ENCODE assay signal across 1 cellular context in genomic region chr5:57499262-57500050, GRCh38.
TF ChIP-seq lines count a peak whose summit lies in the region.

No MANE protein-coding gene starts in this region.

TF ChIP-seq in GM23338, 12 proteins besides CTCF, POLR2A, EP300 and RAD21 (continued from another document):
- TF ChIP-seq, protein P1, sequence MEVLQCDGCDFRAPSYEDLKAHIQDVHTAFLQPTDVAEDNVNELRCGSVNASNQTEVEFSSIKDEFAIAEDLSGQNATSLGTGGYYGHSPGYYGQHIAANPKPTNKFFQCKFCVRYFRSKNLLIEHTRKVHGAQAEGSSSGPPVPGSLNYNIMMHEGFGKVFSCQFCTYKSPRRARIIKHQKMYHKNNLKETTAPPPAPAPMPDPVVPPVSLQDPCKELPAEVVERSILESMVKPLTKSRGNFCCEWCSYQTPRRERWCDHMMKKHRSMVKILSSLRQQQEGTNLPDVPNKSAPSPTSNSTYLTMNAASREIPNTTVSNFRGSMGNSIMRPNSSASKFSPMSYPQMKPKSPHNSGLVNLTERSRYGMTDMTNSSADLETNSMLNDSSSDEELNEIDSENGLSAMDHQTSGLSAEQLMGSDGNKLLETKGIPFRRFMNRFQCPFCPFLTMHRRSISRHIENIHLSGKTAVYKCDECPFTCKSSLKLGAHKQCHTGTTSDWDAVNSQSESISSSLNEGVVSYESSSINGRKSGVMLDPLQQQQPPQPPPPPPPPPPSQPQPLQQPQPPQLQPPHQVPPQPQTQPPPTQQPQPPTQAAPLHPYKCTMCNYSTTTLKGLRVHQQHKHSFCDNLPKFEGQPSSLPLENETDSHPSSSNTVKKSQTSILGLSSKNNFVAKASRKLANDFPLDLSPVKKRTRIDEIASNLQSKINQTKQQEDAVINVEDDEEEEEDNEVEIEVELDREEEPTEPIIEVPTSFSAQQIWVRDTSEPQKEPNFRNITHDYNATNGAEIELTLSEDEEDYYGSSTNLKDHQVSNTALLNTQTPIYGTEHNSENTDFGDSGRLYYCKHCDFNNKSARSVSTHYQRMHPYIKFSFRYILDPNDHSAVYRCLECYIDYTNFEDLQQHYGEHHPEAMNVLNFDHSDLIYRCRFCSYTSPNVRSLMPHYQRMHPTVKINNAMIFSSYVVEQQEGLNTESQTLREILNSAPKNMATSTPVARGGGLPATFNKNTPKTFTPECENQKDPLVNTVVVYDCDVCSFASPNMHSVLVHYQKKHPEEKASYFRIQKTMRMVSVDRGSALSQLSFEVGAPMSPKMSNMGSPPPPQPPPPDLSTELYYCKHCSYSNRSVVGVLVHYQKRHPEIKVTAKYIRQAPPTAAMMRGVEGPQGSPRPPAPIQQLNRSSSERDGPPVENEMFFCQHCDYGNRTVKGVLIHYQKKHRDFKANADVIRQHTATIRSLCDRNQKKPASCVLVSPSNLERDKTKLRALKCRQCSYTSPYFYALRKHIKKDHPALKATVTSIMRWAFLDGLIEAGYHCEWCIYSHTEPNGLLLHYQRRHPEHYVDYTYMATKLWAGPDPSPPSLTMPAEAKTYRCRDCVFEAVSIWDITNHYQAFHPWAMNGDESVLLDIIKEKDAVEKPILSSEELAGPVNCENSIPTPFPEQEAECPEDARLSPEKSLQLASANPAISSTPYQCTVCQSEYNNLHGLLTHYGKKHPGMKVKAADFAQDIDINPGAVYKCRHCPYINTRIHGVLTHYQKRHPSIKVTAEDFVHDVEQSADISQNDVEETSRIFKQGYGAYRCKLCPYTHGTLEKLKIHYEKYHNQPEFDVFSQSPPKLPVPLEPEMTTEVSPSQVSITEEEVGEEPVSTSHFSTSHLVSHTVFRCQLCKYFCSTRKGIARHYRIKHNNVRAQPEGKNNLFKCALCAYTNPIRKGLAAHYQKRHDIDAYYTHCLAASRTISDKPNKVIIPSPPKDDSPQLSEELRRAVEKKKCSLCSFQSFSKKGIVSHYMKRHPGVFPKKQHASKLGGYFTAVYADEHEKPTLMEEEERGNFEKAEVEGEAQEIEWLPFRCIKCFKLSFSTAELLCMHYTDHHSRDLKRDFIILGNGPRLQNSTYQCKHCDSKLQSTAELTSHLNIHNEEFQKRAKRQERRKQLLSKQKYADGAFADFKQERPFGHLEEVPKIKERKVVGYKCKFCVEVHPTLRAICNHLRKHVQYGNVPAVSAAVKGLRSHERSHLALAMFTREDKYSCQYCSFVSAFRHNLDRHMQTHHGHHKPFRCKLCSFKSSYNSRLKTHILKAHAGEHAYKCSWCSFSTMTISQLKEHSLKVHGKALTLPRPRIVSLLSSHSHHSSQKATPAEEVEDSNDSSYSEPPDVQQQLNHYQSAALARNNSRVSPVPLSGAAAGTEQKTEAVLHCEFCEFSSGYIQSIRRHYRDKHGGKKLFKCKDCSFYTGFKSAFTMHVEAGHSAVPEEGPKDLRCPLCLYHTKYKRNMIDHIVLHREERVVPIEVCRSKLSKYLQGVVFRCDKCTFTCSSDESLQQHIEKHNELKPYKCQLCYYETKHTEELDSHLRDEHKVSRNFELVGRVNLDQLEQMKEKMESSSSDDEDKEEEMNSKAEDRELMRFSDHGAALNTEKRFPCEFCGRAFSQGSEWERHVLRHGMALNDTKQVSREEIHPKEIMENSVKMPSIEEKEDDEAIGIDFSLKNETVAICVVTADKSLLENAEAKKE (CRISPR knock-in tag; IDR thresholded peaks at IDR 0.05): no peak
- TF ChIP-seq ETS1 (IDR thresholded peaks at IDR 0.05): no peak
- TF ChIP-seq EZH2phosphoT487 (IDR thresholded peaks at IDR 0.05; ENCODE audit: unreplicated experiment): no peak
- TF ChIP-seq NANOG (IDR thresholded peaks at IDR 0.05; ENCODE audit: borderline replicate concordance): no peak
- no peak for TF ChIP-seq POLR2AphosphoS5 (IDR thresholded peaks at IDR 0.05; ENCODE audit: low read depth)
- TF ChIP-seq EZH2 (IDR thresholded peaks at IDR 0.05; ENCODE audit: low read depth, unreplicated experiment): no peak
- no peak for TF ChIP-seq ZNF331 (CRISPR knock-in tag; IDR thresholded peaks at IDR 0.05; ENCODE audit: low read depth)
- no peak for TF ChIP-seq ZNF114 (CRISPR knock-in tag; IDR thresholded peaks at IDR 0.05)
- TF ChIP-seq CREB1 (CRISPR knock-in tag; IDR thresholded peaks at IDR 0.05; ENCODE audit: low read depth): no peak
- no peak for TF ChIP-seq JUNB (IDR thresholded peaks at IDR 0.05; ENCODE audit: unreplicated experiment)
TF ChIP-seq in GM23338: peak in this region for 0.
